ENCODE assay signal across 8 cellular contexts in the genomic region with DNA sequence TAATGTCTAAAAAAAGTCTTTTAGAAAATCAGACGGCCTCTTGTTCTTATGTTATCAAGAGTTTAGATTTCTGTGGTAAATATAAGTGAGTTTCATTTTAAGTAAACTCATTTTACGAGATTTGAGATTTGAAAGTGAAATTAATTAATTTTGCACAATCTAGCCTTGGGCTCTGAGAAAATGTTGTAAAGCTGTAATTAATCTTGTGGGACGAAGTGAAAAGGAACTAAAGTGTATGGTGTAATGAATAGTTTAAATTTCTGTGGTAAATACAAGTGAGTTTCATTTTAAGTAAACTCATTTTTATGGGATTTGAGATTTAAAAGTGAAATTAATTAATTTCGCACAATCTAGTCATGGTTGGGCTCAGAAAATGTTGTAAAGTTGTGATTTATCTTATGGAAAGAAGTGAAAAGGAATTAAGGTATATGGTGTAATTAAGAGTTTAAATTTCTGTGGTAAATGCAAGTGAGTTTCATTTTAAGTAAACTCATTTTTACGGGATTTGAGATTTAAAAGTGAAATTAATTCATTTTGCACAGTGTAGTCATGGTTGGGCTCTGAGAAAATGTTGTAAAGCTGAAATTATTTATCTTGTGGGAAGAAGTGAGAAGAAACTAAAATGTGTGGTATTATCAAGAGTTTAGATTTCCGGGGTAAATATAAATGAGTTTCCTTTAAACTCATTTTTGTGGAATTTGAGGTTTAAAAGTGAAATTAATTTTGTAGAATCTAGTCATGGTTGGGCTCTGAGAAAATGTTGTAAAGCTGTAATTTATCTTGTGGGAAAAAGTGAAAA. TPM values are rescaled to one million over a fixed set of nuclear protein-coding genes. Genes with fewer than 3 reads are reported as not detected.
DNase-seq lines count a peak whose midpoint lies in the region; ATAC-seq, FAIRE-seq and TF ChIP-seq lines count a peak whose summit lies in the region.

No MANE protein-coding gene starts in this region.

- H3K27me3 ChIP-seq in HUES48 (ENCODE audit: control insufficient read depth, insufficient read depth, low read length) = peaks cover 32% of the 10 kb centered on the region
- H3K27me3 ChIP-seq in bronchial epithelial cell (ENCODE audit: control insufficient read depth, insufficient read depth, low read length) = no peaks in the 10 kb centered on the region
- no peaks in the 10 kb centered on the region for H3K27me3 ChIP-seq in muscle layer of duodenum (ENCODE audit: low read depth, low read length)

- POLR2A ChIA-PET in A549 (lab: Yijun Ruan, JAX) = no interaction called here

- DNase-seq in A549 (ENCODE audit: low read depth in 1 of 2, low spot score in 1 of 2) (no peak), bronchial epithelial cell (ENCODE audit: low read depth) (no peak), GM19238 (ENCODE audit: insufficient read length, low spot score) (no peak), RPMI8226 (no peak), NCI-H1694 treated with DMSO at 0.1 percent for 48 hours (lab: John Stamatoyannopoulos, UW) (no peak), LoVo (ENCODE audit: low spot score) (no peak)

- H3K9ac ChIP-seq in HUES48 (ENCODE audit: low read depth, low read length) = no peak overlapping the region

- H3K4me3 ChIP-seq in A549 = peak overlapping the region; percentile 53
- H3K4me3 ChIP-seq in HUES48 (ENCODE audit: low read depth, low read length) = peak overlapping the region; percentile 70
- peak overlapping the region; percentile 54 for H3K4me3 ChIP-seq in bronchial epithelial cell (ENCODE audit: low read depth, low read length)
- H3K4me3 ChIP-seq in muscle layer of duodenum (ENCODE audit: low read depth in 1 of 2, low read length in 2 of 2) = peak overlapping the region; percentile 65 to 76

- H3K27ac ChIP-seq in A549 = peak overlapping the region; percentile 62 to 78; a peak in 2 of 6 replicates
- no peak overlapping the region for H3K27ac ChIP-seq in HUES48 (ENCODE audit: low read depth, low read length)
- peak overlapping the region; percentile 80 for H3K27ac ChIP-seq in muscle layer of duodenum (ENCODE audit: low read length)

- no peak for TF ChIP-seq EP300 in A549 (IDR thresholded peaks at IDR 0.05)

- H3K4me2 ChIP-seq in A549 = peak overlapping the region; percentile 91

- H3K36me3 ChIP-seq in HUES48 (ENCODE audit: control insufficient read depth, insufficient read depth, low read length) (no peaks in the 10 kb centered on the region), bronchial epithelial cell (ENCODE audit: control insufficient read depth, insufficient read depth, low read length) (no peaks in the 10 kb centered on the region), muscle layer of duodenum (ENCODE audit: control insufficient read depth in 1 of 2, insufficient read depth in 2 of 2, low read length in 2 of 2) (no peaks in the 10 kb centered on the region)

- TF ChIP-seq CTCF in A549 (IDR thresholded peaks at IDR 0.05) (no peak), bronchial epithelial cell (IDR thresholded peaks at IDR 0.05; ENCODE audit: insufficient read depth, low read length, severe bottlenecking) (no peak)

- CTCF ChIA-PET in A549 (lab: Yijun Ruan, JAX) = no interaction called here

- no peak for TF ChIP-seq POLR2A in A549 (IDR thresholded peaks at IDR 0.05; ENCODE audit: low read length)

- no peak for TF ChIP-seq RAD21 in A549 (conservative IDR thresholded peaks at IDR 0.05 in 1 of 2, IDR thresholded peaks at IDR 0.05 in 1 of 2)

- FAIRE-seq in A549 (lab: Jason Lieb, UNC) = peak; percentile 90
- no peak for FAIRE-seq in bronchial epithelial cell (lab: Jason Lieb, UNC)

- WGBS in A549 (ENCODE audit: missing lambda C conversion rate) = 64% methylated on average over 6 of the region's 6 CpGs

- ATAC-seq in A549 = no peak

- no peaks in the 10 kb centered on the region for H3K9me3 ChIP-seq in A549
- no peaks in the 10 kb centered on the region for H3K9me3 ChIP-seq in HUES48 (ENCODE audit: control insufficient read depth, insufficient read depth, low read length)
- H3K9me3 ChIP-seq in muscle layer of duodenum (ENCODE audit: control insufficient read depth in 1 of 2, low read length in 2 of 2) = no peaks in the 10 kb centered on the region

- H3K4me1 ChIP-seq in A549 = peaks cover 16% of the 10 kb centered on the region; the same call in 2 of the 3 replicates
- H3K4me1 ChIP-seq in HUES48 (ENCODE audit: control insufficient read depth, insufficient read depth, low read length) = 0 out of 2 replicates have a peak, but pooled peaks cover 2% of the 10 kb centered on the region
- H3K4me1 ChIP-seq in muscle layer of duodenum (ENCODE audit: control insufficient read depth in 1 of 2, insufficient read depth in 2 of 2, low read length in 2 of 2) = no peaks in the 10 kb centered on the region

TF ChIP-seq in A549, 52 proteins besides CTCF, POLR2A, EP300 and RAD21:
- no peak for TF ChIP-seq ZNF302 (CRISPR knock-in tag; IDR thresholded peaks at IDR 0.05)
- TF ChIP-seq HMGXB4 (CRISPR knock-in tag; IDR thresholded peaks at IDR 0.05; ENCODE audit: borderline replicate concordance) = no peak
- TF ChIP-seq HOXB13 (CRISPR knock-in tag; IDR thresholded peaks at IDR 0.05; ENCODE audit: low read depth) = no peak
- no peak for TF ChIP-seq KDM5A (IDR thresholded peaks at IDR 0.05)

RNA-seq across cellular contexts. Expression of gene SCML1, which starts 1.6 kb away (rescaled TPM):
- polyA plus RNA-seq in A549 (2011; rRNA removed) = 10.3 and 13.3 TPM in 2 replicates
- polyA plus RNA-seq in A549 (2012; cell fraction: cytosol; rRNA removed) = 5.2 and 6.1 TPM in 2 replicates
- 8.6 and 11.1 TPM in 2 replicates for polyA plus RNA-seq in A549 (2012; cell fraction: nucleus; rRNA removed)
- 4.6 to 5.1 TPM (median 4.9 TPM) in 3 replicates for polyA plus RNA-seq in A549 (2017; fragmentation: RNase III; extraction: RNeasy Plus Mini Kit Qiagen cat#74134 plus additional on column Dnase treatment)
- 3.6 and 4.1 TPM in 2 replicates for polyA minus RNA-seq in A549 (2011; rRNA and poly(A)+ RNA removed)
- 4.0 and 4.2 TPM in 2 replicates for total RNA-seq in bronchial epithelial cell
